14 cellular contexts compared by ENCODE assay signal in genomic region chr11:129331217-129331616, GRCh38. TPM values are rescaled to one million over a fixed set of nuclear protein-coding genes. Genes with fewer than 3 reads are reported as not detected.
DNase-seq lines count a peak whose midpoint lies in the region; ATAC-seq and TF ChIP-seq lines count a peak whose summit lies in the region.
"Had no signal": no experiment of that assay in that cellular context is flagged by ENCODE, and none has a peak within 500 bp of the region (broad histone marks: within the 10 kb centered on the region; RNA-seq: fewer than 3 reads in every experiment).

No MANE protein-coding gene starts in this region.

- CTCF ChIA-PET in Panc1 (lab: Charles Lee): interaction anchor here (0.7 to 1.2 kb wide), 6 partner anchors 101 to 446 kb away, joined by 3 to 6 read pairs (median 3); no protein-coding TSS in a partner anchor
- CTCF ChIA-PET in activated CD8-positive, alpha-beta T cell treated with anti-CD3 and anti-CD28 coated beads, Interleukin-2, amount 10 ng/mL, durations not matched to agents 7 days and 5 days (lab: Charles Lee): interaction anchor here (0.7 to 3.4 kb wide), 12 partner anchors 9 to 447 kb away, joined by 3 to 25 read pairs (median 4); no protein-coding TSS in a partner anchor

- in situ Hi-C loops in Panc1 (cut with HindIII; ENCODE audit: low pct_unique_long_range_greater_than_20kb, low sequenced_read_pairs): no loop called here

- H3K27ac ChIP-seq in Panc1 (ENCODE audit: low read length) (peak overlapping the region; percentile 14; the same call in 1 of the 2 replicates), epithelial cell of prostate (no peak overlapping the region), esophagus squamous epithelium (no peak overlapping the region)
- H3K27ac ChIP-seq: coronary artery, heart left ventricle, HL-60, RWPE1 had no signal

- no TSS peak for BruUV-seq in Panc1 (replicated peaks; lab: Mats Ljungman, UMichigan)

- POLR2A ChIA-PET in Panc1 (lab: Charles Lee): no interaction called here
- POLR2A ChIA-PET in activated CD8-positive, alpha-beta T cell treated with anti-CD3 and anti-CD28 coated beads, Interleukin-2, amount 10 ng/mL, durations not matched to agents 7 days and 5 days (lab: Charles Lee): no interaction called here

- H3K4me3 ChIP-seq in Panc1 (ENCODE audit: low read depth in 2 of 2, low read length in 2 of 2) (no peak overlapping the region), esophagus squamous epithelium (no peak overlapping the region)
- H3K4me3 ChIP-seq: coronary artery, heart left ventricle, K562 had no signal

- intact Hi-C loops in Panc1 (cut with micrococcal nuclease; ENCODE audit: unreplicated experiment) (loop anchor here (2.0 to 10.0 kb wide), 4 partner anchors 104 to 449 kb away; no protein-coding TSS in a partner anchor), esophagus squamous epithelium (cut with DNase I) (loop anchor here (5.0 kb wide), 1 partner anchor 214 kb away; no protein-coding TSS in a partner anchor)

- H3K4me1 ChIP-seq in Panc1 (ENCODE audit: control insufficient read depth, insufficient read depth, low read length) (peaks cover 6% of the 10 kb centered on the region; the same call in 1 of the 2 replicates), esophagus squamous epithelium (peaks cover 0 to 18% (median 2%) of the 10 kb centered on the region in 3 donors)

- no peak for TF ChIP-seq POLR2A in esophagus squamous epithelium (IDR thresholded peaks at IDR 0.05)

- H3K4me1 Mint-ChIP-seq in activated CD8-positive, alpha-beta T cell treated with anti-CD3 and anti-CD28 coated beads, Interleukin-2, amount 10 ng/mL, durations not matched to agents 7 days and 5 days (ENCODE audit: low read depth): no peaks in the 10 kb centered on the region

- H3K27me3 ChIP-seq in Panc1 (ENCODE audit: control insufficient read depth, insufficient read depth, low read length) (no peaks in the 10 kb centered on the region), esophagus squamous epithelium (no peaks in the 10 kb centered on the region)
- H3K27me3 ChIP-seq: heart left ventricle had no signal

- ATAC-seq in Panc1 (no peak; the same call in 1 of the 2 replicates), left lobe of liver (no peak), GM21515 (IDR thresholded peaks at IDR 0.05; ENCODE audit: unreplicated experiment) (no peak)
- ATAC-seq in activated CD8-positive, alpha-beta T cell treated with anti-CD3 and anti-CD28 coated beads, Interleukin-2, amount 10 ng/mL, durations not matched to agents 7 days and 5 days: no peak

- no peaks in the 10 kb centered on the region for H3K9me3 Mint-ChIP-seq in activated CD8-positive, alpha-beta T cell treated with anti-CD3 and anti-CD28 coated beads, Interleukin-2, amount 10 ng/mL, durations not matched to agents 7 days and 5 days (ENCODE audit: insufficient read depth)

- WGBS in esophagus squamous epithelium, 2 donors: 64 to 67% methylated on average over 5 of the region's 5 CpGs

- no peak overlapping the region for H3K4me3 Mint-ChIP-seq in activated CD8-positive, alpha-beta T cell treated with anti-CD3 and anti-CD28 coated beads, Interleukin-2, amount 10 ng/mL, durations not matched to agents 7 days and 5 days

- H3K36me3 Mint-ChIP-seq in activated CD8-positive, alpha-beta T cell treated with anti-CD3 and anti-CD28 coated beads, Interleukin-2, amount 10 ng/mL, durations not matched to agents 7 days and 5 days (ENCODE audit: low read depth): no peaks in the 10 kb centered on the region

- H3K27me3 Mint-ChIP-seq in activated CD8-positive, alpha-beta T cell treated with anti-CD3 and anti-CD28 coated beads, Interleukin-2, amount 10 ng/mL, durations not matched to agents 7 days and 5 days (ENCODE audit: low read depth): peaks cover 2% of the 10 kb centered on the region

- TF ChIP-seq CTCF in Panc1 (IDR thresholded peaks at IDR 0.05) (no peak), esophagus squamous epithelium (IDR thresholded peaks at IDR 0.05) (no peak)

- peak; percentile 11 for DNase-seq in Daoy (ENCODE audit: low read depth)
- no peak for DNase-seq in Panc1 (ENCODE audit: low read depth, low spot score)
- DNase-seq in epithelial cell of prostate (ENCODE audit: low read depth, low spot score): peak; percentile 20
- DNase-seq in myocyte (ENCODE audit: low read depth): peak; percentile 19
- no peak for DNase-seq in left lobe of liver (ENCODE audit: low spot score)
- no peak for DNase-seq in activated CD8-positive, alpha-beta T cell treated with anti-CD3 and anti-CD28 coated beads, Interleukin-2, amount 10 ng/mL, durations not matched to agents 7 days and 5 days
- DNase-seq in esophagus squamous epithelium (lab: John Stamatoyannopoulos, UW): no peak

- H3K9me3 ChIP-seq in Panc1 (ENCODE audit: control insufficient read depth, insufficient read depth, low read depth, low read length) (no peaks in the 10 kb centered on the region), esophagus squamous epithelium (no peaks in the 10 kb centered on the region)
- H3K9me3 ChIP-seq: heart left ventricle had no signal

- no peak overlapping the region for H3K27ac Mint-ChIP-seq in activated CD8-positive, alpha-beta T cell treated with anti-CD3 and anti-CD28 coated beads, Interleukin-2, amount 10 ng/mL, durations not matched to agents 7 days and 5 days

- H3K36me3 ChIP-seq in Panc1 (ENCODE audit: control insufficient read depth, insufficient read depth, low read length) (no peaks in the 10 kb centered on the region), esophagus squamous epithelium (no peaks in the 10 kb centered on the region)
- H3K36me3 ChIP-seq: heart left ventricle had no signal

RNA-seq across cellular contexts. Expression of gene BARX2, which starts 44.4 kb away (rescaled TPM):
- 0.51 TPM in 1 of 2 replicates, not detected in the other for total RNA-seq in Daoy (2014; rRNA removed; shearing (Covaris generic))
- total RNA-seq in Panc1 (2021; ENCODE audit: unreplicated experiment) (3.9 TPM), myocyte (not detected in 2 replicates), left lobe of liver (not detected), esophagus squamous epithelium (100 to 1,000 TPM in 1 of 4 donors, 10 to 100 TPM in 3; 45.2 to 102 (median 57.6) TPM)
- 1.5 TPM for polyA plus RNA-seq in Panc1 (2012; ENCODE audit: insufficient read length)
- polyA plus RNA-seq in myocyte (2012): not detected
- total RNA-seq in activated CD8-positive, alpha-beta T cell treated with anti-CD3 and anti-CD28 coated beads, Interleukin-2, amount 10 ng/mL, durations not matched to agents 7 days and 5 days: not detected
- total RNA-seq: aorta, K562 had no signal
- polyA plus RNA-seq: K562 had no signal

Comparison
In these comparisons a context has a peak if more than half of its experiments do, and no peak if none do; other contexts are left out.
1. DNase-seq: peak in Daoy (single experiment), epithelial cell of prostate (single experiment) and myocyte (single experiment); none in Panc1 (single experiment), left lobe of liver (single experiment), activated CD8-positive, alpha-beta T cell treated with anti-CD3 and anti-CD28 coated beads, Interleukin-2, amount 10 ng/mL, durations not matched to agents 7 days and 5 days (single experiment) and esophagus squamous epithelium (single experiment).